Comparison of ENCODE assay signal across 22 cellular contexts in genomic region chr6:116376149-116376548, GRCh38.
"Had no signal": no experiment of that assay in that cellular context is flagged by ENCODE, and none has a peak within 500 bp of the region (broad histone marks: within the 10 kb centered on the region; RNA-seq: fewer than 3 reads in every experiment).

No MANE protein-coding gene starts in this region.

- ATAC-seq: activated CD8-positive, alpha-beta T cell treated with anti-CD3 and anti-CD28 coated beads for 36 hours; activated T-cell treated with anti-CD3 and anti-CD28 coated beads, Interleukin-2, amount 50 U/mL, for 72 hours; effector memory CD8-positive, alpha-beta T cell; heart right ventricle; lower lobe of right lung; naive thymus-derived CD8-positive, alpha-beta T cell; right cardiac atrium; stimulated activated effector memory CD8-positive, alpha-beta T cell treated with anti-CD3 and anti-CD28 coated beads, Interleukin-12 subunit alpha, Interleukin-12 subunit beta, amount 100 ng/mL, for 72 hours had no signal

- H3K27ac ChIP-seq: colonic mucosa, esophagus muscularis mucosa, heart right ventricle, lower lobe of right lung, tibial artery, vagina, WERI-Rb-1 had no signal

- H3K36me3 ChIP-seq: colonic mucosa, esophagus muscularis mucosa, lower lobe of right lung, tibial artery, vagina, WERI-Rb-1 had no signal

- DNase-seq: activated CD4-positive, alpha-beta T cell treated with anti-CD3 and anti-CD28 coated beads for 4 hours; activated CD8-positive, alpha-beta memory T cell treated with anti-CD3 and anti-CD28 coated beads, Interleukin-2, amount 50 U/mL, for 4 hours; activated CD8-positive, alpha-beta T cell treated with anti-CD3 and anti-CD28 coated beads for 36 hours; activated gamma-delta T cell treated with Interleukin-2 at 50 U/mL for 16 hours; activated naive CD8-positive, alpha-beta T cell treated with anti-CD3 and anti-CD28 coated beads, Interleukin-2, amount 10 ng/mL, durations not matched to agents 7 days and 5 days; activated T-cell treated with anti-CD3 and anti-CD28 coated beads, Interleukin-2, amount 50 U/mL, for 72 hours; aorta; colonic mucosa; effector memory CD8-positive, alpha-beta T cell; foreskin fibroblast; heart right ventricle; kidney glomerular epithelial cell; lower lobe of right lung; naive thymus-derived CD8-positive, alpha-beta T cell; right cardiac atrium; small intestine; T1000; tibial artery; WERI-Rb-1 had no signal

- H3K27me3 ChIP-seq: esophagus muscularis mucosa, heart right ventricle, tibial artery, vagina had no signal

- FAIRE-seq: small intestine had no signal

- H3K4me3 ChIP-seq: colonic mucosa, esophagus muscularis mucosa, heart right ventricle, lower lobe of right lung, tibial artery, vagina had no signal
